Comparison of ENCODE assay signal across 17 cellular contexts in genomic region chr6:33824461-33825154, GRCh38. TPM values are rescaled to one million over a fixed set of nuclear protein-coding genes. Genes with fewer than 3 reads are reported as not detected.
A peak's percentile ranks its signal among the peaks of the same experiment; 100 is the strongest.
DNase-seq lines count a peak whose midpoint lies in the region; ATAC-seq, FAIRE-seq and TF ChIP-seq lines count a peak whose summit lies in the region.
"Had no signal": no experiment of that assay in that cellular context is flagged by ENCODE, and none has a peak within 500 bp of the region (broad histone marks: within the 10 kb centered on the region; RNA-seq: fewer than 3 reads in every experiment).

No MANE protein-coding gene starts in this region.

- no peaks in the 10 kb centered on the region for H3K36me3 Mint-ChIP-seq in neural progenitor cell
- H3K36me3 Mint-ChIP-seq in CD8-positive, alpha-beta memory T cell = no peaks in the 10 kb centered on the region

- TF ChIP-seq CTCF in neural progenitor cell (IDR thresholded peaks at IDR 0.05) = no peak

- H3K36me3 ChIP-seq in neural progenitor cell = no peaks in the 10 kb centered on the region
- H3K36me3 ChIP-seq in CD8-positive, alpha-beta memory T cell (ENCODE audit: insufficient read depth, low read length) = no peaks in the 10 kb centered on the region
- H3K36me3 ChIP-seq: BLaER1 treated with 17β-estradiol and CSF1 and Interleukin-3, amounts not matched to agents 10 nM and 100 nM; prostate gland had no signal

- ATAC-seq in HG03520 (IDR thresholded peaks at IDR 0.05; ENCODE audit: unreplicated experiment) = no peak

- H3K4me3 Mint-ChIP-seq in neural progenitor cell = no peak overlapping the region
- no peak overlapping the region for H3K4me3 Mint-ChIP-seq in CD8-positive, alpha-beta memory T cell

- H3K4me3 ChIP-seq in neural progenitor cell = no peak overlapping the region
- H3K4me3 ChIP-seq in CD8-positive, alpha-beta memory T cell (ENCODE audit: low read length) = no peak overlapping the region
- H3K4me3 ChIP-seq: BLaER1 treated with 17β-estradiol and CSF1 and Interleukin-3, amounts not matched to agents 10 nM and 100 nM; prostate gland had no signal

- no peaks in the 10 kb centered on the region for H3K27me3 ChIP-seq in neural progenitor cell
- H3K27me3 ChIP-seq in CD8-positive, alpha-beta memory T cell (ENCODE audit: insufficient read depth, low read length, poor library complexity, severe bottlenecking) = no peaks in the 10 kb centered on the region
- H3K27me3 ChIP-seq: BLaER1 treated with 17β-estradiol and CSF1 and Interleukin-3, amounts not matched to agents 10 nM and 100 nM had no signal

- no peak overlapping the region for H3K9ac ChIP-seq in neural progenitor cell
- H3K9ac ChIP-seq: BLaER1 treated with 17β-estradiol and CSF1 and Interleukin-3, amounts not matched to agents 10 nM and 100 nM had no signal

- H3K27me3 Mint-ChIP-seq in neural progenitor cell (ENCODE audit: insufficient read depth, low read depth) = peaks cover 7% of the 10 kb centered on the region
- peaks cover 0 to 8% of the 10 kb centered on the region in 2 donors for H3K27me3 Mint-ChIP-seq in CD8-positive, alpha-beta memory T cell

- no peak overlapping the region for H3K4me2 ChIP-seq in neural progenitor cell

- no peaks in the 10 kb centered on the region for H4K20me1 ChIP-seq in neural progenitor cell (ENCODE audit: low read depth)

- no peaks in the 10 kb centered on the region for H3K9me3 Mint-ChIP-seq in neural progenitor cell
- peaks cover 0 to 2% (median 0%) of the 10 kb centered on the region in 5 donors for H3K9me3 Mint-ChIP-seq in CD8-positive, alpha-beta memory T cell

- H3K27ac ChIP-seq in neural progenitor cell = no peak overlapping the region
- H3K27ac ChIP-seq in CD8-positive, alpha-beta memory T cell (ENCODE audit: low read depth, low read length) = no peak overlapping the region
- H3K27ac ChIP-seq: BLaER1 treated with 17β-estradiol and CSF1 and Interleukin-3, amounts not matched to agents 10 nM and 100 nM; epithelial cell of prostate; prostate gland had no signal

- CTCF ChIA-PET in CD8-positive, alpha-beta memory T cell (lab: Charles Lee) = no interaction called here
- CTCF ChIA-PET in HEK293T (lab: Yijun Ruan, JAX) = interaction anchor here (0.6 to 0.8 kb wide), 2 partner anchors 12 to 53 kb away, joined by 3 read pairs; no protein-coding TSS in a partner anchor

- POLR2A ChIA-PET in CD8-positive, alpha-beta memory T cell (lab: Charles Lee) = no interaction called here
- POLR2A ChIA-PET in HEK293T (lab: Yijun Ruan, JAX) = no interaction called here

- H3K4me1 ChIP-seq in neural progenitor cell = peaks cover 41% of the 10 kb centered on the region
- H3K4me1 ChIP-seq in CD8-positive, alpha-beta memory T cell (ENCODE audit: insufficient read depth, low read length) = no peaks in the 10 kb centered on the region

- FAIRE-seq in HTR-8/SVneo (lab: Jason Lieb, UNC) = no peak

- H3K27ac Mint-ChIP-seq in neural progenitor cell = peak overlapping the region; percentile 74
- H3K27ac Mint-ChIP-seq in CD8-positive, alpha-beta memory T cell = no peak overlapping the region

- peaks cover 48% of the 10 kb centered on the region for H3K4me1 Mint-ChIP-seq in neural progenitor cell
- H3K4me1 Mint-ChIP-seq in CD8-positive, alpha-beta memory T cell = peaks cover 0 to 6% (median 6%) of the 10 kb centered on the region in 3 donors

- no peaks in the 10 kb centered on the region for H3K79me2 ChIP-seq in neural progenitor cell (ENCODE audit: low read depth)

- no peak overlapping the region for H2AFZ ChIP-seq in neural progenitor cell (replicated peaks)

- peak; percentile 69 for DNase-seq in DMS53 treated with DMSO at 0.1 percent for 48 hours (lab: John Stamatoyannopoulos, UW; ENCODE audit: unreplicated experiment)
- peak; percentile 37 for DNase-seq in fibroblast of gingiva (ENCODE audit: low read depth)
- no peak for DNase-seq in neural progenitor cell (ENCODE audit: low spot score)
- DNase-seq in CD8-positive, alpha-beta memory T cell = no peak
- DNase-seq in HTR-8/SVneo (ENCODE audit: insufficient read length, low spot score) = no peak
- DNase-seq in HEK293T (ENCODE audit: extremely low spot score) = no peak
- DNase-seq: activated CD8-positive, alpha-beta memory T cell treated with anti-CD3 and anti-CD28 coated beads, Interleukin-2, amount 50 U/mL, for 48 hours; amygdala; NCI-H1694; trophoblast cell had no signal

- peaks cover 30% of the 10 kb centered on the region for H3F3A ChIP-seq in neural progenitor cell (ENCODE audit: low read depth)

- no peaks in the 10 kb centered on the region for H3K9me3 ChIP-seq in neural progenitor cell (ENCODE audit: low read depth)
- no peaks in the 10 kb centered on the region for H3K9me3 ChIP-seq in CD8-positive, alpha-beta memory T cell (ENCODE audit: low read length)
- H3K9me3 ChIP-seq: BLaER1 treated with 17β-estradiol and CSF1 and Interleukin-3, amounts not matched to agents 10 nM and 100 nM; prostate gland had no signal

TF ChIP-seq in PFSK-1, 5 proteins besides CTCF, POLR2A, EP300 and RAD21 (continues in another document):
- peak; percentile 76; the same call in 1 of the 2 replicates for TF ChIP-seq TAF1 (IDR thresholded peaks at IDR 0.05; ENCODE audit: borderline replicate concordance, insufficient read depth, low read length)
- 0 out of 4 replicates have a peak, but pooled peaks of 1 of the 2 experiments have one; percentile 53 for TF ChIP-seq REST (IDR thresholded peaks at IDR 0.05; ENCODE audit: insufficient read depth in 1 of 2, low read depth in 2 of 2, low read length in 2 of 2)
- TF ChIP-seq FOXP2 (optimal IDR thresholded peaks at IDR 0.05; ENCODE audit: borderline replicate concordance, extremely low read depth, extremely low read length, insufficient read depth) = no peak
- no peak for TF ChIP-seq SIN3A (IDR thresholded peaks at IDR 0.05; ENCODE audit: borderline replicate concordance, insufficient read depth, low read length)

TF ChIP-seq in HEK293T, 16 proteins besides CTCF, POLR2A, EP300 and RAD21:
- TF ChIP-seq NFRKB (IDR thresholded peaks at IDR 0.05) = no peak
- no peak for TF ChIP-seq FOXK2 (IDR thresholded peaks at IDR 0.05)
- TF ChIP-seq PKNOX1 (IDR thresholded peaks at IDR 0.05) = no peak
- no peak for TF ChIP-seq CTBP1 (IDR thresholded peaks at IDR 0.05; ENCODE audit: borderline replicate concordance)
- no peak for TF ChIP-seq FOXA1 (IDR thresholded peaks at IDR 0.05)
- no peak for TF ChIP-seq ZNF384 (IDR thresholded peaks at IDR 0.05)
- TF ChIP-seq ELF4 (IDR thresholded peaks at IDR 0.05) = no peak
- TF ChIP-seq TARDBP (IDR thresholded peaks at IDR 0.05) = no peak
- TF ChIP-seq LEF1 (IDR thresholded peaks at IDR 0.05; ENCODE audit: borderline replicate concordance) = no peak
- no peak for TF ChIP-seq SP1 (IDR thresholded peaks at IDR 0.05)
- no peak for TF ChIP-seq BHLHE40 (IDR thresholded peaks at IDR 0.05; ENCODE audit: borderline replicate concordance)
- TF ChIP-seq FOXM1 (IDR thresholded peaks at IDR 0.05; ENCODE audit: borderline replicate concordance) = no peak
- TF ChIP-seq ARNT (IDR thresholded peaks at IDR 0.05) = no peak
- no peak for TF ChIP-seq HDGF (IDR thresholded peaks at IDR 0.05; ENCODE audit: borderline replicate concordance)
- TF ChIP-seq SUZ12 (IDR thresholded peaks at IDR 0.05) = no peak
- no peak for TF ChIP-seq L3MBTL2 (conservative IDR thresholded peaks at IDR 0.05)

RNA-seq across cellular contexts. Expression of gene MLN, which starts 20.8 kb away (rescaled TPM):
- polyA plus RNA-seq in PFSK-1 (2012; ENCODE audit: insufficient read length, low read depth) = not detected
- total RNA-seq in neural progenitor cell (ENCODE audit: low replicate concordance) = not detected in 2 replicates
- not detected for total RNA-seq in CD8-positive, alpha-beta memory T cell
- not detected for polyA plus RNA-seq in CD8-positive, alpha-beta memory T cell
- total RNA-seq: kidney epithelial cell; prostate gland; T-helper 2 cell treated with Interferon-gamma antibody and Interleukin-4, amounts not matched to agents 100 ng/mL and 5 ng/mL, for 36 hours had no signal

RNA-seq across cellular contexts. Expression of gene LEMD2, which starts 35.7 kb away (rescaled TPM):
- 78.3 TPM for polyA plus RNA-seq in PFSK-1 (2012; ENCODE audit: insufficient read length, low read depth)
- 31.8 and 53.4 TPM in 2 replicates for total RNA-seq in neural progenitor cell (ENCODE audit: low replicate concordance)
- total RNA-seq in CD8-positive, alpha-beta memory T cell = 10 to 100 TPM; 51.8 to 55.5 TPM
- 45.4 TPM for polyA plus RNA-seq in CD8-positive, alpha-beta memory T cell

Comparison
In these comparisons a context has a peak if more than half of its experiments do, and no peak if none do; other contexts are left out.
1. DNase-seq: peak in DMS53 treated with DMSO at 0.1 percent for 48 hours (single experiment) and fibroblast of gingiva (single experiment); none in neural progenitor cell (single experiment), CD8-positive, alpha-beta memory T cell (0 of 5), HTR-8/SVneo (single experiment) and HEK293T (single experiment).